In genomic region chr1:15526490-15527339, GRCh38 we compare ENCODE assay signal across 1 cellular context.
TF ChIP-seq lines count a peak whose summit lies in the region.

DNAJC16 (plus strand) TSS chr1:15526848; CDS start chr1:15529106, 2,258 bp downstream.

TF ChIP-seq in K562, 482 proteins besides CTCF, POLR2A, EP300 and RAD21 (continued from another document and continues in another):
- TF ChIP-seq ZFP91 (CRISPR knock-in tag; IDR thresholded peaks at IDR 0.05) (peak; percentile 99), ZNF318 (IDR thresholded peaks at IDR 0.05; ENCODE audit: borderline replicate concordance in 1 of 2, low read depth in 1 of 2) (peak in 1 of 2 experiments; percentile 26; a peak in 1 of 4 replicates), CHCHD3 (CRISPR knock-in tag; IDR thresholded peaks at IDR 0.05) (peak; percentile 85; the same call in 1 of the 2 replicates), POLR2AphosphoS5 (IDR thresholded peaks at IDR 0.05; ENCODE audit: control insufficient read depth, insufficient read depth, low read depth, low read length) (peak; percentile 78; the same call in 1 of the 2 replicates), ILF3 (IDR thresholded peaks at IDR 0.05; ENCODE audit: borderline replicate concordance) (peak; percentile 42; the same call in 1 of the 2 replicates), ZNF583 (CRISPR knock-in tag; IDR thresholded peaks at IDR 0.05) (0 out of 2 replicates have a peak, but pooled peaks have one; percentile 36), PHF8 (IDR thresholded peaks at IDR 0.05; ENCODE audit: borderline replicate concordance, low read length) (peak; percentile 97), BRF1 (IDR thresholded peaks at IDR 0.05; ENCODE audit: borderline replicate concordance, extremely low read depth, insufficient read length) (no peak), NR2C1 (IDR thresholded peaks at IDR 0.05) (peak; percentile 88), NR2C1 (tag; IDR thresholded peaks at IDR 0.05) (peak; percentile 87), KLF6 (CRISPR knock-in tag; IDR thresholded peaks at IDR 0.05; ENCODE audit: borderline replicate concordance) (peak; percentile 77; the same call in 1 of the 2 replicates), MAX (CRISPR knock-in tag; IDR thresholded peaks at IDR 0.05) (peak; percentile 96), ZNF263 (CRISPR knock-in tag; IDR thresholded peaks at IDR 0.05; ENCODE audit: borderline replicate concordance) (peak; percentile 68), ZNF12 (CRISPR knock-in tag; IDR thresholded peaks at IDR 0.05) (no peak), TRIM28 (IDR thresholded peaks at IDR 0.05) (0 out of 2 replicates have a peak, but pooled peaks have one; percentile 26), ZBTB43 (CRISPR knock-in tag; IDR thresholded peaks at IDR 0.05) (0 out of 2 replicates have a peak, but pooled peaks have one; percentile 14), CBFA2T2 (conservative IDR thresholded peaks at IDR 0.05) (peak; percentile 97), MGA (IDR thresholded peaks at IDR 0.05) (peak; percentile 28; the same call in 1 of the 2 replicates), CLOCK (CRISPR knock-in tag; IDR thresholded peaks at IDR 0.05; ENCODE audit: borderline replicate concordance) (0 out of 2 replicates have a peak, but pooled peaks have one; percentile 66), IRF9 (tag; IDR thresholded peaks at IDR 0.05) (no peak), RAD51 (IDR thresholded peaks at IDR 0.05; ENCODE audit: borderline replicate concordance, low read depth) (peak; percentile 100), CHD1 (IDR thresholded peaks at IDR 0.05; ENCODE audit: low read length) (no peak), CXXC5 (CRISPR knock-in tag; IDR thresholded peaks at IDR 0.05) (peak; percentile 92)
